1 cellular context compared by ENCODE assay signal in genomic region chr11:71933141-71933933, GRCh38.
TF ChIP-seq lines count a peak whose summit lies in the region.

No MANE protein-coding gene starts in this region.

TF ChIP-seq in A549, 52 proteins besides CTCF, POLR2A, EP300 and RAD21:
- TF ChIP-seq RNF2 (IDR thresholded peaks at IDR 0.05; ENCODE audit: borderline replicate concordance, low read depth): no peak
- TF ChIP-seq ESRRA (IDR thresholded peaks at IDR 0.05; ENCODE audit: borderline replicate concordance, low read length): no peak
- no peak for TF ChIP-seq CHD4 (IDR thresholded peaks at IDR 0.05; ENCODE audit: borderline replicate concordance)
